ENCODE assay signal across 14 cellular contexts in genomic region chr17:75340636-75341035, GRCh38. TPM values are rescaled to one million over a fixed set of nuclear protein-coding genes. Genes with fewer than 3 reads are reported as not detected.
DNase-seq lines count a peak whose midpoint lies in the region; ATAC-seq, FAIRE-seq and TF ChIP-seq lines count a peak whose summit lies in the region.
"Had no signal": no experiment of that assay in that cellular context is flagged by ENCODE, and none has a peak within 500 bp of the region (broad histone marks: within the 10 kb centered on the region; RNA-seq: fewer than 3 reads in every experiment).

No MANE protein-coding gene starts in this region.

- BruUV-seq in K562 (replicated peaks; lab: Mats Ljungman, UMichigan), result no TSS peak

- TF ChIP-seq EP300 in K562 (IDR thresholded peaks at IDR 0.05; ENCODE audit: low read length), result no peak

- WGBS in K562 (ENCODE audit: insufficient coverage, low coverage, missing lambda C conversion rate), result 79% methylated on average over 5 of the region's 5 CpGs

- no peak overlapping the region for H2AFZ ChIP-seq in K562 (ENCODE audit: low read depth, low read length)

- no peak for TF ChIP-seq POLR2A in K562 (conservative IDR thresholded peaks at IDR 0.05)

- in situ Hi-C loops in K562 (cut with MboI), result no loop called here

- H3K4me1 Mint-ChIP-seq in activated CD4-positive, alpha-beta T cell treated with anti-CD3 and anti-CD28 coated beads, Interleukin-2, amount 10 ng/mL, durations not matched to agents 24 days and 14 days, result peaks cover 70% of the 10 kb centered on the region
- H3K4me1 Mint-ChIP-seq in progenitor cell of endocrine pancreas (ENCODE audit: low read depth), result peaks cover 32% of the 10 kb centered on the region

- H3K4me2 ChIP-seq in K562 (ENCODE audit: insufficient read depth, low read length), result no peak overlapping the region
- H3K4me2 ChIP-seq: A549 had no signal

- no peaks in the 10 kb centered on the region; the same call in 1 of the 2 replicates for H4K20me1 ChIP-seq in K562 (replicated peaks; ENCODE audit: control insufficient read depth, insufficient read depth, low read length)

- no peak for TF ChIP-seq RAD21 in K562 (CRISPR knock-in tag; conservative IDR thresholded peaks at IDR 0.05 in 1 of 2, IDR thresholded peaks at IDR 0.05 in 1 of 2)

- no peak for DNase-seq in activated CD4-positive, alpha-beta T cell treated with anti-CD3 and anti-CD28 coated beads, Interleukin-2, amount 10 ng/mL, durations not matched to agents 24 days and 14 days
- DNase-seq in activated CD4-positive, alpha-beta T cell treated with anti-CD3 and anti-CD28 coated beads, Interleukin-2, amount 50 U/mL, for 4 hours, result no peak
- DNase-seq in NCI-H1694 treated with DMSO at 0.1 percent for 48 hours (lab: John Stamatoyannopoulos, UW) (peak; percentile 71), K562 (ENCODE audit: extremely low read depth in 1 of 4, low spot score in 3 of 4) (peak in 1 of 4 experiments; percentile 2), progenitor cell of endocrine pancreas (ENCODE audit: low spot score, unreplicated experiment) (no peak), SIG-M5 treated with dmso at 0.1 percent for 504 hours (lab: John Stamatoyannopoulos, UW; ENCODE audit: unreplicated experiment) (no peak), EL (no peak), colonic mucosa (no peak)
- DNase-seq: MM.1S had no signal

- FAIRE-seq in K562 (lab: Jason Lieb, UNC), result no peak
- FAIRE-seq: A549 had no signal

- H3K9me3 Mint-ChIP-seq in activated CD4-positive, alpha-beta T cell treated with anti-CD3 and anti-CD28 coated beads, Interleukin-2, amount 10 ng/mL, durations not matched to agents 24 days and 14 days, result peaks cover 2% of the 10 kb centered on the region
- H3K9me3 Mint-ChIP-seq in progenitor cell of endocrine pancreas (ENCODE audit: low read depth), result no peaks in the 10 kb centered on the region
- H3K9me3 Mint-ChIP-seq: dendritic cell treated with granulocyte-macrophage colony-stimulating factor and Interleukin-4, amounts not matched to agents 40 ng/mL and 50 ng/mL, for 4 days had no signal

- H3K27ac Mint-ChIP-seq in activated CD4-positive, alpha-beta T cell treated with anti-CD3 and anti-CD28 coated beads, Interleukin-2, amount 10 ng/mL, durations not matched to agents 24 days and 14 days, result peak overlapping the region; percentile 59
- H3K27ac Mint-ChIP-seq in progenitor cell of endocrine pancreas, result peak overlapping the region; percentile 3

- intact Hi-C loops in activated CD4-positive, alpha-beta T cell treated with anti-CD3 and anti-CD28 coated beads, Interleukin-2, amount 10 ng/mL, durations not matched to agents 24 days and 14 days (cut with micrococcal nuclease), result no loop called here
- intact Hi-C loops in K562 (cut with micrococcal nuclease) (no loop called here), colonic mucosa (cut with DNase I) (no loop called here)

- H3K9ac ChIP-seq in K562 (ENCODE audit: insufficient read depth in 1 of 2, low read depth in 2 of 2, low read length in 2 of 2) (no peak overlapping the region), colonic mucosa (ENCODE audit: low read depth in 2 of 2, low read length in 2 of 2) (no peak overlapping the region)

- H3K27me3 Mint-ChIP-seq in activated CD4-positive, alpha-beta T cell treated with anti-CD3 and anti-CD28 coated beads, Interleukin-2, amount 10 ng/mL, durations not matched to agents 24 days and 14 days, result no peaks in the 10 kb centered on the region
- no peaks in the 10 kb centered on the region for H3K27me3 Mint-ChIP-seq in progenitor cell of endocrine pancreas
- H3K27me3 Mint-ChIP-seq: dendritic cell treated with granulocyte-macrophage colony-stimulating factor and Interleukin-4, amounts not matched to agents 40 ng/mL and 50 ng/mL, for 4 days had no signal

- ATAC-seq in K562, result no peak
- ATAC-seq: A549, Right ventricle myocardium inferior, sciatic nerve had no signal

- H3K9me3 ChIP-seq in K562 (replicated peaks; ENCODE audit: control insufficient read depth, insufficient read depth, low read depth, low read length) (no peaks in the 10 kb centered on the region), colonic mucosa (no peaks in the 10 kb centered on the region)
- H3K9me3 ChIP-seq: A549, tibial nerve had no signal

- peaks cover 4% of the 10 kb centered on the region for H3K9me1 ChIP-seq in K562 (ENCODE audit: control insufficient read depth, insufficient read depth, low read length)

- H3K27ac ChIP-seq in K562 (ENCODE audit: extremely low read depth, low read depth, low read length) (no peak overlapping the region), colonic mucosa (no peak overlapping the region)
- H3K27ac ChIP-seq: A549, tibial nerve had no signal

- H3K4me1 ChIP-seq in K562 (replicated peaks in 1 of 2; ENCODE audit: control insufficient read depth in 2 of 2, insufficient read depth in 2 of 2, low read length in 2 of 2), result peaks cover 30 to 52% of the 10 kb centered on the region in 2 experiments
- H3K4me1 ChIP-seq in colonic mucosa, result no peaks in the 10 kb centered on the region

- peaks cover 7% of the 10 kb centered on the region for H3K36me3 Mint-ChIP-seq in activated CD4-positive, alpha-beta T cell treated with anti-CD3 and anti-CD28 coated beads, Interleukin-2, amount 10 ng/mL, durations not matched to agents 24 days and 14 days (ENCODE audit: low read depth)
- H3K36me3 Mint-ChIP-seq in progenitor cell of endocrine pancreas (ENCODE audit: insufficient read depth), result peaks cover 2% of the 10 kb centered on the region

- POLR2A ChIA-PET in K562 (lab: Yijun Ruan, JAX), result interaction anchor here (1.0 to 1.5 kb wide), 3 partner anchors 10 to 23 kb away, joined by 3 to 6 read pairs (median 4); no protein-coding TSS in a partner anchor

- H3K27me3 ChIP-seq in K562 (ENCODE audit: control insufficient read depth in 2 of 2, insufficient read depth in 2 of 2, low read length in 2 of 2) (no peaks in the 10 kb centered on the region), colonic mucosa (no peaks in the 10 kb centered on the region)
- H3K27me3 ChIP-seq: tibial nerve had no signal

- peaks cover 87% of the 10 kb centered on the region for H3K79me2 ChIP-seq in K562 (ENCODE audit: control insufficient read depth, insufficient read depth, low read length)

- H3K36me3 ChIP-seq in K562 (ENCODE audit: control insufficient read depth, insufficient read depth, low read length) (0 out of 3 replicates have a peak, but pooled peaks cover 4% of the 10 kb centered on the region), colonic mucosa (no peaks in the 10 kb centered on the region)
- H3K36me3 ChIP-seq: tibial nerve had no signal

- CTCF ChIA-PET in K562 (lab: Yijun Ruan, JAX; ENCODE audit: low intra/inter-chr PET ratio), result no interaction called here

- H3K4me3 Mint-ChIP-seq in activated CD4-positive, alpha-beta T cell treated with anti-CD3 and anti-CD28 coated beads, Interleukin-2, amount 10 ng/mL, durations not matched to agents 24 days and 14 days, result no peak overlapping the region
- no peak overlapping the region for H3K4me3 Mint-ChIP-seq in progenitor cell of endocrine pancreas (ENCODE audit: low read depth)
- H3K4me3 Mint-ChIP-seq: dendritic cell treated with granulocyte-macrophage colony-stimulating factor and Interleukin-4, amounts not matched to agents 40 ng/mL and 50 ng/mL, for 4 days had no signal

- TF ChIP-seq CTCF in K562 (IDR thresholded peaks at IDR 0.05 in 2 of 3, conservative IDR thresholded peaks at IDR 0.05 in 1 of 3; ENCODE audit: insufficient read depth in 2 of 3, low read depth in 1 of 3, low read length in 3 of 3), result no peak
- no peak for TF ChIP-seq CTCF in progenitor cell of endocrine pancreas (IDR thresholded peaks at IDR 0.05; ENCODE audit: unreplicated experiment)
- no peak for TF ChIP-seq CTCF in colonic mucosa (IDR thresholded peaks at IDR 0.05)

- H3K4me3 ChIP-seq in K562, result no peak overlapping the region
- H3K4me3 ChIP-seq in colonic mucosa, result no peak overlapping the region
- H3K4me3 ChIP-seq: A549, tibial nerve had no signal

TF ChIP-seq in K562, 482 proteins besides CTCF, POLR2A, EP300 and RAD21 (continues in another document):
- no peak for TF ChIP-seq ZNF280B (CRISPR knock-in tag; IDR thresholded peaks at IDR 0.05)
- 0 out of 2 replicates have a peak, but pooled peaks have one; percentile 29 for TF ChIP-seq CBFA2T3 (IDR thresholded peaks at IDR 0.05)

RNA-seq across cellular contexts. Expression of gene SLC25A19, which starts 51.4 kb away (rescaled TPM):
- 131 and 132 TPM in 2 replicates for total RNA-seq in activated CD4-positive, alpha-beta T cell treated with anti-CD3 and anti-CD28 coated beads, Interleukin-2, amount 10 ng/mL, durations not matched to agents 24 days and 14 days
- total RNA-seq in K562 (2011; cell fraction: chromatin; rRNA removed; ENCODE audit: low replicate concordance), result 80.8 and 110 TPM in 2 replicates
- 83.7 and 96.9 TPM in 2 replicates for total RNA-seq in K562 (2011; cell fraction: nucleolus; rRNA removed)
- 75.9 and 93.0 TPM in 2 replicates for total RNA-seq in K562 (2011; cell fraction: nucleoplasm; rRNA removed)
- total RNA-seq in K562 (2014; rRNA removed), result 56.1 and 71.6 TPM in 2 replicates
- 35.9 and 45.2 TPM in 2 replicates for total RNA-seq in K562 (2014; rRNA removed; fragmentation: Illumina TruSeq; extraction: Trizol)
- total RNA-seq in K562 (2015; rRNA removed; fragmentation: Illumina TruSeq; extraction: Trizol), result 49.0 and 49.3 TPM in 2 replicates
- 73.4 and 76.6 TPM in 2 replicates for total RNA-seq in K562 (2021)
- 51.7 and 55.3 TPM in 2 replicates for polyA plus RNA-seq in K562 (2011; rRNA removed)
- polyA plus RNA-seq in K562 (2011; cell fraction: cytosol; rRNA removed), result 70.2 and 111 TPM in 2 replicates
- polyA plus RNA-seq in K562 (2011; cell fraction: nucleus; rRNA removed), result 50.7 and 83.5 TPM in 2 replicates
- 26.6 and 58.9 TPM in 2 replicates for polyA plus RNA-seq in K562 (2012)
- 57.1 and 60.9 TPM in 2 replicates for polyA plus RNA-seq in K562 (2014; fragmentation: Illumina TruSeq; extraction: Trizol)
- polyA plus RNA-seq in K562 (2014; fragmentation: Nextera tagmentation; extraction: Ambion mirVana), result 10 to 100 TPM; 33.4 to 49.3 TPM
- polyA plus RNA-seq in K562 (2014; rRNA removed), result 73.1 and 83.5 TPM in 2 replicates
- 29.7 and 31.1 TPM in 2 replicates for polyA minus RNA-seq in K562 (2011; rRNA and poly(A)+ RNA removed)
- 18.5 and 33.6 TPM in 2 replicates for polyA minus RNA-seq in K562 (2011; cell fraction: cytosol; rRNA and poly(A)+ RNA removed)
- 32.9 and 44.3 TPM in 2 replicates for polyA minus RNA-seq in K562 (2011; cell fraction: nucleus; rRNA and poly(A)+ RNA removed)
- 14.1 and 18.4 TPM in 2 replicates for total RNA-seq in progenitor cell of endocrine pancreas
- total RNA-seq in colonic mucosa, result 10 to 100 TPM in 1 of 2 donors, 1 to 10 TPM in 1; 9.8 to 24.8 TPM
